Comparison of ENCODE assay signal across 15 cellular contexts in genomic region chr13:83372786-83373185, GRCh38.
"Had no signal": no experiment of that assay in that cellular context is flagged by ENCODE, and none has a peak within 500 bp of the region (broad histone marks: within the 10 kb centered on the region; RNA-seq: fewer than 3 reads in every experiment).

No MANE protein-coding gene starts in this region.

- H3K27me3 ChIP-seq: dorsolateral prefrontal cortex, neutrophil, sigmoid colon, testis, tibial nerve, upper lobe of right lung, vagina had no signal

- H3K27ac Mint-ChIP-seq: naive thymus-derived CD4-positive, alpha-beta T cell had no signal

- H3K36me3 ChIP-seq: neutrophil, sigmoid colon, tibial nerve, upper lobe of right lung, vagina had no signal

- H3K4me3 ChIP-seq: dorsolateral prefrontal cortex, sigmoid colon, testis, tibial nerve, upper lobe of right lung, vagina had no signal

- H3K9me3 ChIP-seq: neutrophil, testis, upper lobe of right lung had no signal

- ATAC-seq: esophagus mucosa; naive thymus-derived CD4-positive, alpha-beta T cell; stimulated activated naive CD8-positive, alpha-beta T cell treated with anti-CD3 and anti-CD28 coated beads, Interleukin-15, Interleukin-2, amounts not matched to agents 100 U/mL and 50 U/mL, for 24 hours; upper lobe of right lung had no signal

- H3K27me3 Mint-ChIP-seq: naive thymus-derived CD4-positive, alpha-beta T cell had no signal

- DNase-seq: cortex of kidney; dorsolateral prefrontal cortex; effector CD8-positive, alpha-beta T cell; kidney glomerular epithelial cell; naive thymus-derived CD4-positive, alpha-beta T cell; sigmoid colon; small intestine; stimulated activated CD4-positive, alpha-beta T cell treated with anti-CD3 and anti-CD28 coated beads, Interleukin-2, amount 100 ng/mL, for 48 hours; stimulated activated naive CD8-positive, alpha-beta T cell treated with anti-CD3 and anti-CD28 coated beads, Interleukin-15, Interleukin-2, amounts not matched to agents 100 U/mL and 50 U/mL, for 24 hours; testis; upper lobe of right lung had no signal

- FAIRE-seq: small intestine had no signal

- H3K4me1 ChIP-seq: testis, tibial nerve, upper lobe of right lung, vagina had no signal

- H3K4me1 Mint-ChIP-seq: naive thymus-derived CD4-positive, alpha-beta T cell had no signal

- H3K4me3 Mint-ChIP-seq: naive thymus-derived CD4-positive, alpha-beta T cell had no signal

- H3K27ac ChIP-seq: dorsolateral prefrontal cortex, neutrophil, sigmoid colon, testis, tibial nerve, upper lobe of right lung, vagina had no signal
